Comparison of ENCODE assay signal across 12 cellular contexts in genomic region chr3:116453676-116454346, GRCh38. TPM values are rescaled to one million over a fixed set of nuclear protein-coding genes. Genes with fewer than 3 reads are reported as not detected.
DNase-seq lines count a peak whose midpoint lies in the region; ATAC-seq and TF ChIP-seq lines count a peak whose summit lies in the region.
"Had no signal": no experiment of that assay in that cellular context is flagged by ENCODE, and none has a peak within 500 bp of the region (broad histone marks: within the 10 kb centered on the region; RNA-seq: fewer than 3 reads in every experiment).

No MANE protein-coding gene starts in this region.

- no peaks in the 10 kb centered on the region for H3K79me2 ChIP-seq in parathyroid adenoma

- TF ChIP-seq CTCF in dorsolateral prefrontal cortex (IDR thresholded peaks at IDR 0.05 in 54 of 56, conservative IDR thresholded peaks at IDR 0.05 in 2 of 56; ENCODE audit: low read depth in 1 of 56, partially characterized antibody in 56 of 56) (peak; percentile 39 to 85 (median 65)), parathyroid adenoma (IDR thresholded peaks at IDR 0.05) (peak; percentile 22)

- H3K9me3 ChIP-seq in parathyroid adenoma (ENCODE audit: control insufficient read depth, low read length) (no peaks in the 10 kb centered on the region), SJCRH30 (replicated peaks) (no peaks in the 10 kb centered on the region)
- H3K9me3 ChIP-seq: neutrophil had no signal

- no peak overlapping the region for H3K27ac Mint-ChIP-seq in activated CD4-positive, alpha-beta T cell treated with anti-CD3 and anti-CD28 coated beads, Interleukin-2, amount 10 ng/mL, durations not matched to agents 24 days and 14 days
- H3K27ac Mint-ChIP-seq: stimulated activated naive CD8-positive, alpha-beta T cell treated with anti-CD3 and anti-CD28 coated beads, Interleukin-15, Interleukin-2, amounts not matched to agents 100 ng/mL and 50 ng/mL, for 24 hours; T-helper 17 cell had no signal

- H3K36me3 Mint-ChIP-seq in activated CD4-positive, alpha-beta T cell treated with anti-CD3 and anti-CD28 coated beads, Interleukin-2, amount 10 ng/mL, durations not matched to agents 24 days and 14 days (ENCODE audit: low read depth): no peaks in the 10 kb centered on the region

- ATAC-seq in GM19328 (IDR thresholded peaks at IDR 0.05; ENCODE audit: unreplicated experiment): no peak
- ATAC-seq: K562, T-helper 17 cell had no signal

- no peaks in the 10 kb centered on the region for H3K9me3 Mint-ChIP-seq in activated CD4-positive, alpha-beta T cell treated with anti-CD3 and anti-CD28 coated beads, Interleukin-2, amount 10 ng/mL, durations not matched to agents 24 days and 14 days

- H3K4me2 ChIP-seq in parathyroid adenoma (ENCODE audit: low read length): no peak overlapping the region

- intact Hi-C loops in dorsolateral prefrontal cortex (cut with DNase I): loop anchor here in 1 of 2 donors (5.0 kb wide), 1 partner anchor 312 kb away; no protein-coding TSS in a partner anchor
- intact Hi-C loops in activated CD4-positive, alpha-beta T cell treated with anti-CD3 and anti-CD28 coated beads, Interleukin-2, amount 10 ng/mL, durations not matched to agents 24 days and 14 days (cut with micrococcal nuclease): no loop called here

- no peak overlapping the region for H3K4me3 Mint-ChIP-seq in activated CD4-positive, alpha-beta T cell treated with anti-CD3 and anti-CD28 coated beads, Interleukin-2, amount 10 ng/mL, durations not matched to agents 24 days and 14 days
- H3K4me3 Mint-ChIP-seq: stimulated activated naive CD8-positive, alpha-beta T cell treated with anti-CD3 and anti-CD28 coated beads, Interleukin-15, Interleukin-2, amounts not matched to agents 100 ng/mL and 50 ng/mL, for 24 hours; T-helper 17 cell had no signal

- H3K4me1 ChIP-seq in parathyroid adenoma (no peaks in the 10 kb centered on the region), SJCRH30 (no peaks in the 10 kb centered on the region)

- H3K9ac ChIP-seq in parathyroid adenoma: no peak overlapping the region

- H3K27me3 ChIP-seq in dorsolateral prefrontal cortex (no peaks in the 10 kb centered on the region), parathyroid adenoma (ENCODE audit: control insufficient read depth, insufficient read depth, low read length) (no peaks in the 10 kb centered on the region), SJCRH30 (no peaks in the 10 kb centered on the region)
- H3K27me3 ChIP-seq: neutrophil had no signal

- H2AFZ ChIP-seq in parathyroid adenoma: no peak overlapping the region

- H3K4me1 Mint-ChIP-seq in activated CD4-positive, alpha-beta T cell treated with anti-CD3 and anti-CD28 coated beads, Interleukin-2, amount 10 ng/mL, durations not matched to agents 24 days and 14 days: no peaks in the 10 kb centered on the region
- H3K4me1 Mint-ChIP-seq: T-helper 17 cell had no signal

- H3K4me3 ChIP-seq in dorsolateral prefrontal cortex (no peak overlapping the region), parathyroid adenoma (ENCODE audit: low read depth, low read length) (no peak overlapping the region), SJCRH30 (no peak overlapping the region)
- H3K4me3 ChIP-seq: K562 had no signal

- DNase-seq in NCI-H1105 treated with DMSO at 0.1 percent for 48 hours (lab: John Stamatoyannopoulos, UW) (peak; percentile 39), NCI-H1105 (lab: John Stamatoyannopoulos, UW) (no peak), NCI-H446 (lab: John Stamatoyannopoulos, UW) (peak; percentile 48 to 51), dorsolateral prefrontal cortex (no peak), SJCRH30 (no peak)
- DNase-seq in activated CD4-positive, alpha-beta T cell treated with anti-CD3 and anti-CD28 coated beads, Interleukin-2, amount 10 ng/mL, durations not matched to agents 24 days and 14 days: no peak
- DNase-seq: T-helper 17 cell had no signal

- no peaks in the 10 kb centered on the region for H3K36me3 ChIP-seq in parathyroid adenoma (ENCODE audit: control insufficient read depth, insufficient read depth, low read length)
- H3K36me3 ChIP-seq in SJCRH30: no peaks in the 10 kb centered on the region
- H3K36me3 ChIP-seq: neutrophil had no signal

- H3K27me3 Mint-ChIP-seq in activated CD4-positive, alpha-beta T cell treated with anti-CD3 and anti-CD28 coated beads, Interleukin-2, amount 10 ng/mL, durations not matched to agents 24 days and 14 days: no peaks in the 10 kb centered on the region
- H3K27me3 Mint-ChIP-seq: stimulated activated naive CD8-positive, alpha-beta T cell treated with anti-CD3 and anti-CD28 coated beads, Interleukin-15, Interleukin-2, amounts not matched to agents 100 ng/mL and 50 ng/mL, for 24 hours; T-helper 17 cell had no signal

- H3K27ac ChIP-seq in dorsolateral prefrontal cortex (peak overlapping the region in 4 of 59 donors; percentile 19 to 54 (median 28)), parathyroid adenoma (no peak overlapping the region), SJCRH30 (no peak overlapping the region)
- H3K27ac ChIP-seq: neutrophil had no signal

RNA-seq across cellular contexts. Expression of gene LSAMP, which starts 8.5 kb away (rescaled TPM):
- 100 to 1,000 TPM; 116 to 277 (median 204) TPM for total RNA-seq in dorsolateral prefrontal cortex
- under 0.01 and 0.02 TPM in 2 replicates for total RNA-seq in SJCRH30 (2014; rRNA removed; shearing (Covaris generic))
- not detected in 2 replicates for total RNA-seq in activated CD4-positive, alpha-beta T cell treated with anti-CD3 and anti-CD28 coated beads, Interleukin-2, amount 10 ng/mL, durations not matched to agents 24 days and 14 days
- total RNA-seq: T-helper 17 cell had no signal

Comparison
In these comparisons a context has a peak if more than half of its experiments do, and no peak if none do; other contexts are left out.
1. DNase-seq: peak in NCI-H1105 treated with DMSO at 0.1 percent for 48 hours (single experiment) and NCI-H446 (2 of 2); none in NCI-H1105 (single experiment), dorsolateral prefrontal cortex (0 of 10), SJCRH30 (0 of 2) and activated CD4-positive, alpha-beta T cell treated with anti-CD3 and anti-CD28 coated beads, Interleukin-2, amount 10 ng/mL, durations not matched to agents 24 days and 14 days (single experiment).
2. RNA of gene LSAMP, which starts 8.5 kb away (total RNA-seq): 116 to 277 TPM in dorsolateral prefrontal cortex; under 0.01 to 0.02 TPM in SJCRH30 and not detected in activated CD4-positive, alpha-beta T cell treated with anti-CD3 and anti-CD28 coated beads, Interleukin-2, amount 10 ng/mL, durations not matched to agents 24 days and 14 days; every median in the first group is over 100 times any median in the second.